ENCODE assay signal across 1 cellular context in genomic region chr18:27803957-27804356, GRCh38.
TF ChIP-seq lines count a peak whose summit lies in the region.

No MANE protein-coding gene starts in this region.

TF ChIP-seq in GM23338, 12 proteins besides CTCF, POLR2A, EP300 and RAD21 (continued from another document):
- no peak for TF ChIP-seq REST (IDR thresholded peaks at IDR 0.05; ENCODE audit: unreplicated experiment)
- TF ChIP-seq ZNF462 (CRISPR knock-in tag; IDR thresholded peaks at IDR 0.05) = no peak
- TF ChIP-seq NANOG (IDR thresholded peaks at IDR 0.05; ENCODE audit: borderline replicate concordance) = no peak
- TF ChIP-seq CREB1 (CRISPR knock-in tag; IDR thresholded peaks at IDR 0.05; ENCODE audit: low read depth) = no peak
- no peak for TF ChIP-seq EZH2 (IDR thresholded peaks at IDR 0.05; ENCODE audit: low read depth, unreplicated experiment)
